Comparison of ENCODE assay signal across 10 cellular contexts in the genomic region with DNA sequence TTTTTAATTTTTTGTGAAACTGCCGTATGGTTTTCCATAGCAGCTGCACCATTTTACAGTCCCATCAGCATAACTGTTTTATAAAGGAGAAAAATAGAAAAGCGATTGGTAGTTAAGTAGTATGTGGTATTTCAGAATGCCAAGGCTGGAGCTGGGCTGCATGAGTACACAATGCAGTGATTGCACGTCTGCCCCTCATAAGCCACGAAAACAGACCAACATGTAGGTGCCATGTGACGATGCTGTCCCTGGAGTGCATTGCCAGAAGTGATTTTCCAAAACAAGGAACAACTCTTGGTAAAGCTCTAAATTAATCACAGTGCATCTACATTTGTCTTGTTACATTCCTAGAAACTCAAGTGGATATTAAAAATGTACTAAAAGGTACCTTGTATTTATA.
"Had no signal": no experiment of that assay in that cellular context is flagged by ENCODE, and none has a peak within 500 bp of the region (broad histone marks: within the 10 kb centered on the region; RNA-seq: fewer than 3 reads in every experiment).

No MANE protein-coding gene starts in this region.

- H3K4me2 ChIP-seq: GM23338 had no signal

- ATAC-seq: GM23338, HCT116 had no signal

- H3K9me3 ChIP-seq: HAP-1 had no signal

- H3K27ac Mint-ChIP-seq: GM23338, H9, HFFc6 had no signal

- H3K27ac ChIP-seq: GM23248 had no signal

- H2AFZ ChIP-seq: GM23248, GM23338 had no signal

- H3K4me3 Mint-ChIP-seq: GM23338, H9, HFFc6 had no signal

- H3K4me3 ChIP-seq: GM23248, GM23338, HAP-1 had no signal

- H3K4me1 ChIP-seq: HAP-1 had no signal

- H3K9ac ChIP-seq: GM23248 had no signal

- DNase-seq: GM23248, GOT3, H7, H9, HCEC 1CT, HFFc6 had no signal

- FAIRE-seq: H54 had no signal

- H3K9me3 Mint-ChIP-seq: GM23338, H9, HFFc6 had no signal

- H3K36me3 ChIP-seq: HAP-1 had no signal
